1 cellular context compared by ENCODE assay signal in the genomic region with DNA sequence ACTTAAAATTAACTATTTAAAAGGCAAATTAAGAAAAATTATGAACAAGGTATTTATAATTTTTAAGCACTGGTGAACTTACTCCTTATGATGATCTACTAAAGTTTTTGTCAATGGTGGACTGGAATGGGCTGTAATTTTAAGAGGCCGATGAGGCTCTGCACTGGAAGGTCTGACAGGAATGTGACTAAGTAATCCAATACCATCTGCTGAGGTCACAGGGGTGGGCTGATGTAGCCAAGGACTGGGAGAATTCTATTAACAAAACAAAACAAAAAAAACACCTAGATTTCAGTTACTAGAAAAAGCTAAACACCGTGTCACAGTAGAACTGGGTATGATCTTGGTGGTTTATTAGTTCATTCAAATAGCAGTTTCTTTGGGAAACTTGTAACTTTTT.
TF ChIP-seq lines count a peak whose summit lies in the region.

No MANE protein-coding gene starts in this region.

TF ChIP-seq in GM23338, 12 proteins besides CTCF, POLR2A, EP300 and RAD21 (continued from another document):
- TF ChIP-seq, protein P1, sequence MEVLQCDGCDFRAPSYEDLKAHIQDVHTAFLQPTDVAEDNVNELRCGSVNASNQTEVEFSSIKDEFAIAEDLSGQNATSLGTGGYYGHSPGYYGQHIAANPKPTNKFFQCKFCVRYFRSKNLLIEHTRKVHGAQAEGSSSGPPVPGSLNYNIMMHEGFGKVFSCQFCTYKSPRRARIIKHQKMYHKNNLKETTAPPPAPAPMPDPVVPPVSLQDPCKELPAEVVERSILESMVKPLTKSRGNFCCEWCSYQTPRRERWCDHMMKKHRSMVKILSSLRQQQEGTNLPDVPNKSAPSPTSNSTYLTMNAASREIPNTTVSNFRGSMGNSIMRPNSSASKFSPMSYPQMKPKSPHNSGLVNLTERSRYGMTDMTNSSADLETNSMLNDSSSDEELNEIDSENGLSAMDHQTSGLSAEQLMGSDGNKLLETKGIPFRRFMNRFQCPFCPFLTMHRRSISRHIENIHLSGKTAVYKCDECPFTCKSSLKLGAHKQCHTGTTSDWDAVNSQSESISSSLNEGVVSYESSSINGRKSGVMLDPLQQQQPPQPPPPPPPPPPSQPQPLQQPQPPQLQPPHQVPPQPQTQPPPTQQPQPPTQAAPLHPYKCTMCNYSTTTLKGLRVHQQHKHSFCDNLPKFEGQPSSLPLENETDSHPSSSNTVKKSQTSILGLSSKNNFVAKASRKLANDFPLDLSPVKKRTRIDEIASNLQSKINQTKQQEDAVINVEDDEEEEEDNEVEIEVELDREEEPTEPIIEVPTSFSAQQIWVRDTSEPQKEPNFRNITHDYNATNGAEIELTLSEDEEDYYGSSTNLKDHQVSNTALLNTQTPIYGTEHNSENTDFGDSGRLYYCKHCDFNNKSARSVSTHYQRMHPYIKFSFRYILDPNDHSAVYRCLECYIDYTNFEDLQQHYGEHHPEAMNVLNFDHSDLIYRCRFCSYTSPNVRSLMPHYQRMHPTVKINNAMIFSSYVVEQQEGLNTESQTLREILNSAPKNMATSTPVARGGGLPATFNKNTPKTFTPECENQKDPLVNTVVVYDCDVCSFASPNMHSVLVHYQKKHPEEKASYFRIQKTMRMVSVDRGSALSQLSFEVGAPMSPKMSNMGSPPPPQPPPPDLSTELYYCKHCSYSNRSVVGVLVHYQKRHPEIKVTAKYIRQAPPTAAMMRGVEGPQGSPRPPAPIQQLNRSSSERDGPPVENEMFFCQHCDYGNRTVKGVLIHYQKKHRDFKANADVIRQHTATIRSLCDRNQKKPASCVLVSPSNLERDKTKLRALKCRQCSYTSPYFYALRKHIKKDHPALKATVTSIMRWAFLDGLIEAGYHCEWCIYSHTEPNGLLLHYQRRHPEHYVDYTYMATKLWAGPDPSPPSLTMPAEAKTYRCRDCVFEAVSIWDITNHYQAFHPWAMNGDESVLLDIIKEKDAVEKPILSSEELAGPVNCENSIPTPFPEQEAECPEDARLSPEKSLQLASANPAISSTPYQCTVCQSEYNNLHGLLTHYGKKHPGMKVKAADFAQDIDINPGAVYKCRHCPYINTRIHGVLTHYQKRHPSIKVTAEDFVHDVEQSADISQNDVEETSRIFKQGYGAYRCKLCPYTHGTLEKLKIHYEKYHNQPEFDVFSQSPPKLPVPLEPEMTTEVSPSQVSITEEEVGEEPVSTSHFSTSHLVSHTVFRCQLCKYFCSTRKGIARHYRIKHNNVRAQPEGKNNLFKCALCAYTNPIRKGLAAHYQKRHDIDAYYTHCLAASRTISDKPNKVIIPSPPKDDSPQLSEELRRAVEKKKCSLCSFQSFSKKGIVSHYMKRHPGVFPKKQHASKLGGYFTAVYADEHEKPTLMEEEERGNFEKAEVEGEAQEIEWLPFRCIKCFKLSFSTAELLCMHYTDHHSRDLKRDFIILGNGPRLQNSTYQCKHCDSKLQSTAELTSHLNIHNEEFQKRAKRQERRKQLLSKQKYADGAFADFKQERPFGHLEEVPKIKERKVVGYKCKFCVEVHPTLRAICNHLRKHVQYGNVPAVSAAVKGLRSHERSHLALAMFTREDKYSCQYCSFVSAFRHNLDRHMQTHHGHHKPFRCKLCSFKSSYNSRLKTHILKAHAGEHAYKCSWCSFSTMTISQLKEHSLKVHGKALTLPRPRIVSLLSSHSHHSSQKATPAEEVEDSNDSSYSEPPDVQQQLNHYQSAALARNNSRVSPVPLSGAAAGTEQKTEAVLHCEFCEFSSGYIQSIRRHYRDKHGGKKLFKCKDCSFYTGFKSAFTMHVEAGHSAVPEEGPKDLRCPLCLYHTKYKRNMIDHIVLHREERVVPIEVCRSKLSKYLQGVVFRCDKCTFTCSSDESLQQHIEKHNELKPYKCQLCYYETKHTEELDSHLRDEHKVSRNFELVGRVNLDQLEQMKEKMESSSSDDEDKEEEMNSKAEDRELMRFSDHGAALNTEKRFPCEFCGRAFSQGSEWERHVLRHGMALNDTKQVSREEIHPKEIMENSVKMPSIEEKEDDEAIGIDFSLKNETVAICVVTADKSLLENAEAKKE (CRISPR knock-in tag; IDR thresholded peaks at IDR 0.05): no peak
- no peak for TF ChIP-seq POLR2AphosphoS5 (IDR thresholded peaks at IDR 0.05; ENCODE audit: low read depth)
TF ChIP-seq in GM23338: peak in this region for 0.
